In genomic region chr5:17434982-17435381, GRCh38 we compare ENCODE assay signal across 19 cellular contexts.
DNase-seq lines count a peak whose midpoint lies in the region; ATAC-seq, FAIRE-seq and TF ChIP-seq lines count a peak whose summit lies in the region.
"Had no signal": no experiment of that assay in that cellular context is flagged by ENCODE, and none has a peak within 500 bp of the region (broad histone marks: within the 10 kb centered on the region; RNA-seq: fewer than 3 reads in every experiment).

No MANE protein-coding gene starts in this region.

- no peak for FAIRE-seq in pancreas (lab: Jason Lieb, UNC)

- H3K4me1 ChIP-seq in pancreas (no peaks in the 10 kb centered on the region), sigmoid colon (no peaks in the 10 kb centered on the region)

- H3K27ac ChIP-seq in pancreas (no peak overlapping the region), sigmoid colon (no peak overlapping the region)
- H3K27ac ChIP-seq: KMS-11 had no signal

- no peak for TF ChIP-seq EP300 in sigmoid colon (IDR thresholded peaks at IDR 0.05)

- H3K4me3 ChIP-seq in pancreas (no peak overlapping the region), lower leg skin (ENCODE audit: low read depth, poor library complexity, severe bottlenecking) (no peak overlapping the region), sigmoid colon (no peak overlapping the region)
- H3K4me3 ChIP-seq: GM23338 had no signal

- TF ChIP-seq POLR2A in lower leg skin (IDR thresholded peaks at IDR 0.05) (no peak), sigmoid colon (IDR thresholded peaks at IDR 0.05) (no peak)

- H3K27me3 ChIP-seq in pancreas = peaks cover 0 to 3% (median 0%) of the 10 kb centered on the region in 4 donors
- H3K27me3 ChIP-seq in sigmoid colon = no peaks in the 10 kb centered on the region

- intact Hi-C loops in pancreas (cut with DNase I) = no loop called here
- intact Hi-C loops in lower leg skin (cut with DNase I; ENCODE audit: low total_unique reads) = no loop called here
- intact Hi-C loops in sigmoid colon (cut with DNase I) = no loop called here

- ATAC-seq in GM18519 (IDR thresholded peaks at IDR 0.05; ENCODE audit: low FRiP score, unreplicated experiment) (peak; percentile 52), GM21515 (IDR thresholded peaks at IDR 0.05; ENCODE audit: unreplicated experiment) (peak; percentile 67), HG02938 (IDR thresholded peaks at IDR 0.05; ENCODE audit: unreplicated experiment) (peak; percentile 57), HG03565 (IDR thresholded peaks at IDR 0.05; ENCODE audit: unreplicated experiment) (peak; percentile 64), pancreas (no peak), HG03460 (IDR thresholded peaks at IDR 0.05; ENCODE audit: unreplicated experiment) (no peak)
- ATAC-seq: esophagus mucosa, GM23338, left ventricle myocardium superior had no signal

- H3K9me3 ChIP-seq in pancreas (no peaks in the 10 kb centered on the region), sigmoid colon (no peaks in the 10 kb centered on the region)

- no peak for TF ChIP-seq CTCF in pancreas (IDR thresholded peaks at IDR 0.05)
- no peak for TF ChIP-seq CTCF in lower leg skin (IDR thresholded peaks at IDR 0.05)
- TF ChIP-seq CTCF in sigmoid colon (IDR thresholded peaks at IDR 0.05) = no peak

- H3K36me3 ChIP-seq in pancreas (no peaks in the 10 kb centered on the region), sigmoid colon (no peaks in the 10 kb centered on the region)

- DNase-seq in pancreas (no peak), lower leg skin (ENCODE audit: low spot score in 2 of 2) (no peak), sigmoid colon (no peak)
- DNase-seq: activated CD8-positive, alpha-beta memory T cell treated with anti-CD3 and anti-CD28 coated beads, Interleukin-2, amount 50 U/mL, for 48 hours; activated gamma-delta T cell treated with Interleukin-2 at 50 U/mL for 16 hours; amygdala; CD4-positive, alpha-beta memory T cell; central memory CD4-positive, alpha-beta T cell; DMS79 treated with DMSO at 0.1 percent for 48 hours; left ventricle myocardium superior; NCI-H1105 had no signal

Comparison
In these comparisons a context has a peak if more than half of its experiments do, and no peak if none do; other contexts are left out.
1. ATAC-seq: peak in GM18519 (single experiment), GM21515 (single experiment), HG02938 (single experiment) and HG03565 (single experiment); none in pancreas (0 of 4) and HG03460 (single experiment).